11 cellular contexts compared by ENCODE assay signal in genomic region chr10:22609719-22610118, GRCh38.
DNase-seq lines count a peak whose midpoint lies in the region; ATAC-seq and TF ChIP-seq lines count a peak whose summit lies in the region.
"Had no signal": no experiment of that assay in that cellular context is flagged by ENCODE, and none has a peak within 500 bp of the region (broad histone marks: within the 10 kb centered on the region; RNA-seq: fewer than 3 reads in every experiment).

No MANE protein-coding gene starts in this region.

- H3K4me1 ChIP-seq in IMR-90 (ENCODE audit: control insufficient read depth, insufficient read depth, low read length), result peaks cover 7% of the 10 kb centered on the region
- H3K4me1 ChIP-seq: tibial artery had no signal

- intact Hi-C loops in IMR-90 (cut with micrococcal nuclease), result no loop called here

- H2AK9ac ChIP-seq in IMR-90 (replicated peaks; ENCODE audit: low read depth, low read length, poor library complexity), result no peak overlapping the region

- peak overlapping the region; percentile 88 for H3K27ac Mint-ChIP-seq in activated CD8-positive, alpha-beta memory T cell treated with anti-CD3 and anti-CD28 coated beads, Interleukin-2, amount 10 ng/mL, durations not matched to agents 7 days and 5 days
- H3K27ac Mint-ChIP-seq in stimulated activated memory B cell treated with anti-CD40 and anti-IgM and Interleukin-4, amounts not matched to agents 10 μg/mL and 1 μg/mL and 100 μg/mL, for 72 hours, result peak overlapping the region; percentile 95

- H3K4ac ChIP-seq in IMR-90 (ENCODE audit: low read depth, low read length), result no peak overlapping the region

- H3K79me1 ChIP-seq in IMR-90 (ENCODE audit: low read depth in 1 of 2, low read length in 2 of 2), result peaks cover 25 to 59% of the 10 kb centered on the region in 2 experiments

- H3K36me3 ChIP-seq in IMR-90 (ENCODE audit: control insufficient read depth, insufficient read depth, low read length) (peaks cover 5% of the 10 kb centered on the region), brain microvascular endothelial cell (replicated peaks) (no peaks in the 10 kb centered on the region)

- H4K8ac ChIP-seq in IMR-90 (ENCODE audit: low read depth in 2 of 2, low read length in 2 of 2), result no peak overlapping the region

- POLR2A ChIA-PET in IMR-90 (lab: Charles Lee; ENCODE audit: unreplicated experiment), result no interaction called here

- H2BK20ac ChIP-seq in IMR-90 (ENCODE audit: low read depth, low read length), result no peak overlapping the region

- no peaks in the 10 kb centered on the region for H3K27me3 ChIP-seq in IMR-90 (ENCODE audit: control insufficient read depth, insufficient read depth, low read length)
- H3K27me3 ChIP-seq in brain microvascular endothelial cell (replicated peaks), result no peaks in the 10 kb centered on the region
- H3K27me3 ChIP-seq: SJSA1, tibial artery had no signal

- H3K9ac ChIP-seq in IMR-90 (ENCODE audit: low read depth, low read length), result no peak overlapping the region

- H3K9me3 Mint-ChIP-seq in activated CD8-positive, alpha-beta memory T cell treated with anti-CD3 and anti-CD28 coated beads, Interleukin-2, amount 10 ng/mL, durations not matched to agents 7 days and 5 days (ENCODE audit: low read depth), result no peaks in the 10 kb centered on the region
- H3K9me3 Mint-ChIP-seq in stimulated activated memory B cell treated with anti-CD40 and anti-IgM and Interleukin-4, amounts not matched to agents 10 μg/mL and 1 μg/mL and 100 μg/mL, for 72 hours, result peaks cover 5% of the 10 kb centered on the region

- H3K18ac ChIP-seq in IMR-90 (ENCODE audit: low read depth, low read length), result no peak overlapping the region

- H4K20me1 ChIP-seq in IMR-90 (ENCODE audit: insufficient read depth, low read length), result no peaks in the 10 kb centered on the region

- no CpG with 5 or more reads among the region's 3 CpGs for WGBS in IMR-90 (ENCODE audit: extremely low coverage in 2 of 2, insufficient read length in 1 of 2), 2 experiments

- no peak overlapping the region for H2AFZ ChIP-seq in IMR-90 (replicated peaks; ENCODE audit: low read length, poor library complexity)

- in situ Hi-C loops in IMR-90 (cut with MboI; ENCODE audit: low sequenced_read_pairs) (loop anchor here (25.0 kb wide), 1 partner anchor 1097 kb away; no protein-coding TSS in a partner anchor), brain microvascular endothelial cell (cut with HindIII; ENCODE audit: low pct_ligation_motif_present, low sequenced_read_pairs) (no loop called here)

- peaks cover 15% of the 10 kb centered on the region; the same call in 1 of the 2 replicates for H3K9me1 ChIP-seq in IMR-90 (ENCODE audit: insufficient read depth, low read length)

- no peaks in the 10 kb centered on the region for H3K27me3 Mint-ChIP-seq in activated CD8-positive, alpha-beta memory T cell treated with anti-CD3 and anti-CD28 coated beads, Interleukin-2, amount 10 ng/mL, durations not matched to agents 7 days and 5 days
- no peaks in the 10 kb centered on the region for H3K27me3 Mint-ChIP-seq in stimulated activated memory B cell treated with anti-CD40 and anti-IgM and Interleukin-4, amounts not matched to agents 10 μg/mL and 1 μg/mL and 100 μg/mL, for 72 hours

- H4K91ac ChIP-seq in IMR-90 (ENCODE audit: insufficient read depth, low read depth, low read length), result no peak overlapping the region

- H3K56ac ChIP-seq in IMR-90 (ENCODE audit: extremely low read depth, insufficient read depth, low read length), result no peak overlapping the region

- peaks cover 39% of the 10 kb centered on the region for H3K36me3 Mint-ChIP-seq in activated CD8-positive, alpha-beta memory T cell treated with anti-CD3 and anti-CD28 coated beads, Interleukin-2, amount 10 ng/mL, durations not matched to agents 7 days and 5 days
- H3K36me3 Mint-ChIP-seq in stimulated activated memory B cell treated with anti-CD40 and anti-IgM and Interleukin-4, amounts not matched to agents 10 μg/mL and 1 μg/mL and 100 μg/mL, for 72 hours, result peaks cover 54% of the 10 kb centered on the region

- H3K27ac ChIP-seq in IMR-90 (ENCODE audit: insufficient read depth, low read length) (no peak overlapping the region), brain microvascular endothelial cell (no peak overlapping the region)
- H3K27ac ChIP-seq: SJSA1, tibial artery had no signal

- H2BK5ac ChIP-seq in IMR-90 (ENCODE audit: low read depth, low read length, poor library complexity, severe bottlenecking), result no peak overlapping the region

- no peak for TF ChIP-seq POLR2A in IMR-90 (IDR thresholded peaks at IDR 0.05; ENCODE audit: low read depth, low read length)

- CTCF ChIA-PET in activated CD8-positive, alpha-beta memory T cell treated with anti-CD3 and anti-CD28 coated beads, Interleukin-2, amount 10 ng/mL, durations not matched to agents 7 days and 5 days (lab: Charles Lee), result interaction anchor here (1.0 to 3.2 kb wide), 5 partner anchors 8 to 36 kb away, joined by 3 to 19 read pairs (median 6); no protein-coding TSS in a partner anchor
- CTCF ChIA-PET in IMR-90 (lab: Yijun Ruan, JAX), result interaction anchor here (0.6 kb wide), 1 partner anchor 607 kb away, joined by 3 read pairs; no protein-coding TSS in a partner anchor

- BruUV-seq in IMR-90 (replicated peaks; lab: Mats Ljungman, UMichigan), result no TSS peak

- H3K4me1 Mint-ChIP-seq in activated CD8-positive, alpha-beta memory T cell treated with anti-CD3 and anti-CD28 coated beads, Interleukin-2, amount 10 ng/mL, durations not matched to agents 7 days and 5 days, result peaks cover 88% of the 10 kb centered on the region
- H3K4me1 Mint-ChIP-seq in stimulated activated memory B cell treated with anti-CD40 and anti-IgM and Interleukin-4, amounts not matched to agents 10 μg/mL and 1 μg/mL and 100 μg/mL, for 72 hours, result peaks cover 95% of the 10 kb centered on the region

- H3K23ac ChIP-seq in IMR-90 (ENCODE audit: low read depth, low read length), result no peak overlapping the region

- TF ChIP-seq RAD21 in IMR-90 (IDR thresholded peaks at IDR 0.05; ENCODE audit: low read length), result no peak

- no peak for DNase-seq in activated CD8-positive, alpha-beta memory T cell treated with anti-CD3 and anti-CD28 coated beads, Interleukin-2, amount 10 ng/mL, durations not matched to agents 7 days and 5 days
- DNase-seq in activated CD8-positive, alpha-beta memory T cell treated with anti-CD3 and anti-CD28 coated beads, Interleukin-2, amount 50 U/mL, for 48 hours, result no peak
- DNase-seq in IMR-90 (no peak), brain microvascular endothelial cell (no peak), NCI-H187 (lab: John Stamatoyannopoulos, UW) (no peak), NCI-H128 (lab: John Stamatoyannopoulos, UW; ENCODE audit: unreplicated experiment) (no peak)
- DNase-seq: midbrain, tibial artery had no signal

- no peak overlapping the region for H3K4me3 ChIP-seq in IMR-90 (ENCODE audit: insufficient read depth, low read depth, low read length)
- H3K4me3 ChIP-seq in brain microvascular endothelial cell (ENCODE audit: low read depth, low read length), result no peak overlapping the region
- H3K4me3 ChIP-seq: SJSA1, tibial artery had no signal

- H3K4me2 ChIP-seq in IMR-90 (ENCODE audit: low read depth, low read length), result no peak overlapping the region

- no peak overlapping the region for H3K4me3 Mint-ChIP-seq in activated CD8-positive, alpha-beta memory T cell treated with anti-CD3 and anti-CD28 coated beads, Interleukin-2, amount 10 ng/mL, durations not matched to agents 7 days and 5 days
- H3K4me3 Mint-ChIP-seq in stimulated activated memory B cell treated with anti-CD40 and anti-IgM and Interleukin-4, amounts not matched to agents 10 μg/mL and 1 μg/mL and 100 μg/mL, for 72 hours, result peak overlapping the region; percentile 52

- TF ChIP-seq CTCF in IMR-90 (conservative IDR thresholded peaks at IDR 0.05; ENCODE audit: low read depth, low read length), result no peak
- peak; percentile 13 for TF ChIP-seq CTCF in brain microvascular endothelial cell (IDR thresholded peaks at IDR 0.05; ENCODE audit: low read depth, low read length, missing control alignments)

- H2BK15ac ChIP-seq in IMR-90 (ENCODE audit: low read depth, low read length), result no peak overlapping the region

- no peaks in the 10 kb centered on the region for H3K9me3 ChIP-seq in IMR-90 (ENCODE audit: control insufficient read depth, insufficient read depth, low read length)
- H3K9me3 ChIP-seq: SJSA1, tibial artery had no signal

- no peak overlapping the region for H4K5ac ChIP-seq in IMR-90 (ENCODE audit: low read depth, low read length)

- dilution Hi-C loops in IMR-90 (cut with HindIII; ENCODE audit: low sequenced_read_pairs, unreplicated experiment), result no loop called here

- no peak overlapping the region for H2BK120ac ChIP-seq in IMR-90 (ENCODE audit: low read depth, low read length)

- no peak for ATAC-seq in activated CD8-positive, alpha-beta memory T cell treated with anti-CD3 and anti-CD28 coated beads, Interleukin-2, amount 10 ng/mL, durations not matched to agents 7 days and 5 days
- ATAC-seq in IMR-90 (ENCODE audit: low read depth) (no peak), GM18861 (IDR thresholded peaks at IDR 0.05; ENCODE audit: unreplicated experiment) (no peak)
- no peak for ATAC-seq in stimulated activated memory B cell treated with anti-CD40 and anti-IgM and Interleukin-4, amounts not matched to agents 10 μg/mL and 1 μg/mL and 100 μg/mL, for 72 hours

- H2AK5ac ChIP-seq in IMR-90 (ENCODE audit: low read depth, low read length), result peak overlapping the region; percentile 46; the same call in 1 of the 2 replicates

- no peak overlapping the region for H3K14ac ChIP-seq in IMR-90 (replicated peaks; ENCODE audit: low read depth, low read length)

TF ChIP-seq in IMR-90, 13 proteins besides CTCF, POLR2A, EP300 and RAD21:
- TF ChIP-seq RFX5 (IDR thresholded peaks at IDR 0.05; ENCODE audit: low read depth, low read length) (no peak), FOS (IDR thresholded peaks at IDR 0.05; ENCODE audit: low read depth, low read length) (no peak), SMC3 (IDR thresholded peaks at IDR 0.05; ENCODE audit: low read depth, low read length) (no peak), CEBPB (IDR thresholded peaks at IDR 0.05; ENCODE audit: low read depth, low read length) (no peak)
- TF ChIP-seq, protein P1, sequence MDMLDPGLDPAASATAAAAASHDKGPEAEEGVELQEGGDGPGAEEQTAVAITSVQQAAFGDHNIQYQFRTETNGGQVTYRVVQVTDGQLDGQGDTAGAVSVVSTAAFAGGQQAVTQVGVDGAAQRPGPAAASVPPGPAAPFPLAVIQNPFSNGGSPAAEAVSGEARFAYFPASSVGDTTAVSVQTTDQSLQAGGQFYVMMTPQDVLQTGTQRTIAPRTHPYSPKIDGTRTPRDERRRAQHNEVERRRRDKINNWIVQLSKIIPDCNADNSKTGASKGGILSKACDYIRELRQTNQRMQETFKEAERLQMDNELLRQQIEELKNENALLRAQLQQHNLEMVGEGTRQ (IDR thresholded peaks at IDR 0.05; ENCODE audit: low read depth, low read length), result no peak
